Comparison of ENCODE assay signal across 8 cellular contexts in the genomic region with DNA sequence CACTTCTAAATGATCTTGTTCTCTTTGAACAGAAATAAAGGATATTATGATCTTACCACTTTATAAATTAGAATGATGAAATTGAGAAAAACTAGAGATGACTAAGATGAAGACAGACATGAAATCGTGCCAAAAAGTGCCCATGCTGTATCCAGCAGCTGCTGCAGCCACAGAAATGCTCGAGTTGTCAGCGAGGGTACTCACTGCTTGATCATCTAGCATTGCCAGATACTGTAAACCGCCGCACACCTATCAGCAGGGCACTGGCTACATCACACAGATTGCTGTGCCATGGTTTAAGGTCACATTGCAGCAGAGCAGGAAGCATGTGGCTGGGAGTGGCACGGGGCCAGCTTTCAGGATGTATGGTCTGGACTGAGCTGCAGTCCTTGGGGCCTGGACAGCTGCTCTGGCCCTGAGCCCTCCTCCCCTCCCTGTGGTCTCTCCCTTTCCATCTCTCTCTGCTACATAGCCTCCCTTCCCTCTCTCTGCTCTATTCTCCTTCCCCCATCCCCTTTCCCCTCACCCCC. TPM values are rescaled to one million over a fixed set of nuclear protein-coding genes. Genes with fewer than 3 reads are reported as not detected.
DNase-seq lines count a peak whose midpoint lies in the region; ATAC-seq and TF ChIP-seq lines count a peak whose summit lies in the region.

No MANE protein-coding gene starts in this region.

- H3K27me3 ChIP-seq in upper lobe of left lung: no peaks in the 10 kb centered on the region

- no peak overlapping the region for H3K4me3 Mint-ChIP-seq in activated naive CD4-positive, alpha-beta T cell treated with anti-CD3 and anti-CD28 coated beads for 36 hours
- peak overlapping the region; percentile 80 for H3K4me3 Mint-ChIP-seq in glutamatergic neuron (ENCODE audit: unreplicated experiment)

- no peaks in the 10 kb centered on the region for H3K27me3 Mint-ChIP-seq in activated naive CD4-positive, alpha-beta T cell treated with anti-CD3 and anti-CD28 coated beads for 36 hours (ENCODE audit: low read depth)
- peaks cover 11% of the 10 kb centered on the region for H3K27me3 Mint-ChIP-seq in glutamatergic neuron (ENCODE audit: unreplicated experiment)

- 17 to 32% methylated on average over 6 of the region's 6 CpGs for WGBS in upper lobe of left lung, 2 donors

- H3K9ac ChIP-seq in SK-N-MC (ENCODE audit: insufficient read length): no peak overlapping the region

- TF ChIP-seq EP300 in upper lobe of left lung (IDR thresholded peaks at IDR 0.05): no peak

- CTCF ChIA-PET in activated naive CD4-positive, alpha-beta T cell treated with anti-CD3 and anti-CD28 coated beads for 36 hours (lab: Charles Lee): no interaction called here

- peak overlapping the region; percentile 70 for H3K4me3 ChIP-seq in SK-N-MC
- no peak overlapping the region for H3K4me3 ChIP-seq in upper lobe of left lung

- intact Hi-C loops in activated naive CD4-positive, alpha-beta T cell treated with anti-CD3 and anti-CD28 coated beads for 36 hours (cut with micrococcal nuclease): no loop called here

- H3K36me3 Mint-ChIP-seq in activated naive CD4-positive, alpha-beta T cell treated with anti-CD3 and anti-CD28 coated beads for 36 hours (ENCODE audit: low read depth): no peaks in the 10 kb centered on the region
- H3K36me3 Mint-ChIP-seq in glutamatergic neuron (ENCODE audit: unreplicated experiment): no peaks in the 10 kb centered on the region

- H3K4me1 ChIP-seq in upper lobe of left lung: peaks cover 0 to 5% (median 0%) of the 10 kb centered on the region in 4 donors

- H3K27ac ChIP-seq in SK-N-MC (peak overlapping the region; percentile 89), upper lobe of left lung (no peak overlapping the region)

- H3K27ac Mint-ChIP-seq in activated naive CD4-positive, alpha-beta T cell treated with anti-CD3 and anti-CD28 coated beads for 36 hours: no peak overlapping the region
- H3K27ac Mint-ChIP-seq in glutamatergic neuron (ENCODE audit: unreplicated experiment): peak overlapping the region; percentile 93

- peak; percentile 12 for DNase-seq in activated naive CD4-positive, alpha-beta T cell treated with anti-CD3 and anti-CD28 coated beads for 36 hours
- no peak for DNase-seq in activated naive CD4-positive, alpha-beta T cell treated with Interleukin-2 at 50 U/mL for 16 hours
- DNase-seq in SK-N-MC (ENCODE audit: low read depth, low spot score): no peak
- DNase-seq in glutamatergic neuron: peak; percentile 39
- DNase-seq in upper lobe of left lung: peak in 1 of 2 donors; percentile 30
- DNase-seq in ecto neural progenitor cell (ENCODE audit: low spot score): no peak

- H3K36me3 ChIP-seq in SK-N-MC (ENCODE audit: insufficient read depth, low read length) (no peaks in the 10 kb centered on the region), upper lobe of left lung (no peaks in the 10 kb centered on the region)

- TF ChIP-seq CTCF in glutamatergic neuron (IDR thresholded peaks at IDR 0.05; ENCODE audit: partially characterized antibody, unreplicated experiment): no peak
- TF ChIP-seq CTCF in upper lobe of left lung (IDR thresholded peaks at IDR 0.05): no peak

- H3K9me3 Mint-ChIP-seq in activated naive CD4-positive, alpha-beta T cell treated with anti-CD3 and anti-CD28 coated beads for 36 hours: no peaks in the 10 kb centered on the region
- H3K9me3 Mint-ChIP-seq in glutamatergic neuron (ENCODE audit: unreplicated experiment): peaks cover 2% of the 10 kb centered on the region

- H3K9me3 ChIP-seq in SK-N-MC (ENCODE audit: low read depth, low read length) (no peaks in the 10 kb centered on the region), upper lobe of left lung (no peaks in the 10 kb centered on the region)

- TF ChIP-seq POLR2A in upper lobe of left lung (IDR thresholded peaks at IDR 0.05): no peak

- ATAC-seq in upper lobe of left lung (ENCODE audit: low FRiP score in 2 of 2) (peak; percentile 39 to 58), GM21737 (IDR thresholded peaks at IDR 0.05; ENCODE audit: unreplicated experiment) (no peak), HG03432 (IDR thresholded peaks at IDR 0.05; ENCODE audit: unreplicated experiment) (no peak)

- H3K4me1 Mint-ChIP-seq in activated naive CD4-positive, alpha-beta T cell treated with anti-CD3 and anti-CD28 coated beads for 36 hours (ENCODE audit: low read depth): peaks cover 2% of the 10 kb centered on the region
- peaks cover 30% of the 10 kb centered on the region for H3K4me1 Mint-ChIP-seq in glutamatergic neuron (ENCODE audit: low read depth, unreplicated experiment)

RNA-seq across cellular contexts. Expression of a gene that starts 51.0 kb away (rescaled TPM):
- under 1 TPM; 0.47 to 0.81 TPM for total RNA-seq in activated naive CD4-positive, alpha-beta T cell treated with anti-CD3 and anti-CD28 coated beads for 36 hours
- total RNA-seq in glutamatergic neuron (ENCODE audit: unreplicated experiment): 96.0 TPM
- total RNA-seq in upper lobe of left lung: 10 to 100 TPM in 5 of 6 donors, 1 to 10 TPM in 1; 6.0 to 30.0 (median 17.1) TPM

RNA-seq across cellular contexts. Expression of a gene that starts 60.0 kb away (rescaled TPM):
- not detected for total RNA-seq in activated naive CD4-positive, alpha-beta T cell treated with anti-CD3 and anti-CD28 coated beads for 36 hours
- 8.3 TPM for total RNA-seq in glutamatergic neuron (ENCODE audit: unreplicated experiment)
- 10 to 100 TPM in 1 of 6 donors, 1 to 10 TPM in 5; 1.5 to 23.7 (median 6.6) TPM for total RNA-seq in upper lobe of left lung

Comparison
In these comparisons a context has a peak if more than half of its experiments do, and no peak if none do; other contexts are left out.
1. DNase-seq: peak in activated naive CD4-positive, alpha-beta T cell treated with anti-CD3 and anti-CD28 coated beads for 36 hours (single experiment) and glutamatergic neuron (single experiment); none in activated naive CD4-positive, alpha-beta T cell treated with Interleukin-2 at 50 U/mL for 16 hours (single experiment), SK-N-MC (single experiment) and ecto neural progenitor cell (single experiment).
2. ATAC-seq: peak in upper lobe of left lung (2 of 2); none in GM21737 (single experiment) and HG03432 (single experiment).